15 cellular contexts compared by ENCODE assay signal in genomic region chr19:37988758-37989635, GRCh38.
DNase-seq lines count a peak whose midpoint lies in the region; ATAC-seq and TF ChIP-seq lines count a peak whose summit lies in the region.
"Had no signal": no experiment of that assay in that cellular context is flagged by ENCODE, and none has a peak within 500 bp of the region (broad histone marks: within the 10 kb centered on the region; RNA-seq: fewer than 3 reads in every experiment).

No MANE protein-coding gene starts in this region.

- H3K56ac ChIP-seq in mesendoderm (ENCODE audit: low read length): peak overlapping the region; percentile 51

- no peak for ATAC-seq in CD4-positive, CD25-positive, alpha-beta regulatory T cell (ENCODE audit: low read depth in 2 of 2)
- ATAC-seq in GM18868 (IDR thresholded peaks at IDR 0.05; ENCODE audit: unreplicated experiment): no peak

- no peak overlapping the region for H3K4me3 ChIP-seq in CD4-positive, CD25-positive, alpha-beta regulatory T cell (ENCODE audit: low read depth, low read length)
- H3K4me3 ChIP-seq in Karpas-422 (ENCODE audit: low read length) (no peak overlapping the region), brain microvascular endothelial cell (ENCODE audit: low read depth, low read length) (no peak overlapping the region), mesendoderm (ENCODE audit: low read length) (no peak overlapping the region)
- H3K4me3 ChIP-seq: adrenal gland, uterus had no signal

- H3K9me3 ChIP-seq in CD4-positive, CD25-positive, alpha-beta regulatory T cell (ENCODE audit: control insufficient read depth in 2 of 2, low read length in 2 of 2): no peaks in the 10 kb centered on the region
- H3K9me3 ChIP-seq in Karpas-422 (ENCODE audit: low read length): no peaks in the 10 kb centered on the region
- H3K9me3 ChIP-seq: adrenal gland, uterus had no signal

- no peak overlapping the region for H3K4me3 Mint-ChIP-seq in CD4-positive, CD25-positive, alpha-beta regulatory T cell

- H2BK5ac ChIP-seq in mesendoderm (ENCODE audit: low read length): no peak overlapping the region

- peak overlapping the region in 2 of 3 donors; percentile 39 to 85 for H3K27ac Mint-ChIP-seq in CD4-positive, CD25-positive, alpha-beta regulatory T cell

- H3K9me2 ChIP-seq in Karpas-422 (replicated peaks; ENCODE audit: insufficient read depth, low read length): no peaks in the 10 kb centered on the region

- H3K4me1 ChIP-seq in CD4-positive, CD25-positive, alpha-beta regulatory T cell (ENCODE audit: control insufficient read depth, insufficient read depth, low read length, poor library complexity, severe bottlenecking): no peaks in the 10 kb centered on the region
- H3K4me1 ChIP-seq in Karpas-422 (ENCODE audit: low read length) (peaks cover 43% of the 10 kb centered on the region), mesendoderm (ENCODE audit: control insufficient read depth, low read depth, low read length) (peaks cover 6% of the 10 kb centered on the region)
- H3K4me1 ChIP-seq: adrenal gland, uterus had no signal

- H3K79me2 ChIP-seq in Karpas-422 (ENCODE audit: low read length): peaks cover 99% of the 10 kb centered on the region
- H3K79me2 ChIP-seq in mesendoderm (ENCODE audit: control insufficient read depth, insufficient read depth, low read length): no peaks in the 10 kb centered on the region

- no peak overlapping the region for H2AFZ ChIP-seq in Karpas-422 (ENCODE audit: low read length)

- no peaks in the 10 kb centered on the region for H3K27me3 ChIP-seq in CD4-positive, CD25-positive, alpha-beta regulatory T cell (ENCODE audit: control insufficient read depth, insufficient read depth, low read length)
- H3K27me3 ChIP-seq in Karpas-422 (ENCODE audit: low read length) (no peaks in the 10 kb centered on the region), brain microvascular endothelial cell (replicated peaks) (no peaks in the 10 kb centered on the region), mesendoderm (ENCODE audit: insufficient read depth, low read length, poor library complexity) (no peaks in the 10 kb centered on the region)
- H3K27me3 ChIP-seq: adrenal gland, uterus had no signal

- H3K18ac ChIP-seq in mesendoderm (ENCODE audit: low read length): no peak overlapping the region

- no peak overlapping the region for H2BK120ac ChIP-seq in mesendoderm (ENCODE audit: low read depth, low read length)

- no peak overlapping the region for H3K4me2 ChIP-seq in Karpas-422 (ENCODE audit: low read depth, low read length, poor library complexity, severe bottlenecking)
- H3K4me2 ChIP-seq in mesendoderm (ENCODE audit: low read length): no peak overlapping the region

- peaks cover 0 to 32% (median 10%) of the 10 kb centered on the region in 4 donors for H3K4me1 Mint-ChIP-seq in CD4-positive, CD25-positive, alpha-beta regulatory T cell

- no peak overlapping the region for H2BK15ac ChIP-seq in mesendoderm (replicated peaks; ENCODE audit: low read depth)

- peaks cover 2% of the 10 kb centered on the region for H3K79me1 ChIP-seq in mesendoderm (ENCODE audit: low read length)

- whole genome bisulfite sequencing in mesendoderm (ENCODE audit: extremely low coverage, insufficient coverage, low lambda C conversion rate): no CpG with 5 or more reads among the region's 13 CpGs

- 0 out of 2 replicates have a peak, but pooled peaks cover 5% of the 10 kb centered on the region for H4K20me1 ChIP-seq in Karpas-422 (ENCODE audit: insufficient read depth, low read depth, low read length)

- no peaks in the 10 kb centered on the region for H3K27me3 Mint-ChIP-seq in CD4-positive, CD25-positive, alpha-beta regulatory T cell

- DNase-seq in CD4-positive, CD25-positive, alpha-beta regulatory T cell: no peak
- DNase-seq in Karpas-422 (no peak), brain microvascular endothelial cell (peak; percentile 35), mesendoderm (peak; percentile 45), NCI-H1694 (lab: John Stamatoyannopoulos, UW) (no peak), NCI-H345 (lab: John Stamatoyannopoulos, UW) (no peak)
- no peak for DNase-seq in activated effector memory CD4-positive, alpha-beta T cell treated with anti-CD3 and anti-CD28 coated beads, Interleukin-2, amount 50 U/mL, for 16 hours
- DNase-seq: adrenal gland; effector CD8-positive, alpha-beta T cell; GF-D8; NCI-H1105 treated with DMSO at 0.1 percent for 48 hours; NCI-H82; SW 1271; uterus had no signal

- no peak overlapping the region for H3K4ac ChIP-seq in mesendoderm (ENCODE audit: low read depth, low read length)

- H3K23ac ChIP-seq in mesendoderm (ENCODE audit: low read length): no peak overlapping the region

- no peak overlapping the region for H4K8ac ChIP-seq in mesendoderm (ENCODE audit: low read depth, low read length)

- no peak overlapping the region for H3K27ac ChIP-seq in CD4-positive, CD25-positive, alpha-beta regulatory T cell (ENCODE audit: insufficient read depth, low read length, poor library complexity, severe bottlenecking)
- 0 out of 2 replicates have a peak overlapping the region, but pooled peaks have one; percentile 16 for H3K27ac ChIP-seq in Karpas-422 (ENCODE audit: low read length)
- peak overlapping the region; percentile 15 for H3K27ac ChIP-seq in brain microvascular endothelial cell
- no peak overlapping the region for H3K27ac ChIP-seq in mesendoderm (ENCODE audit: low read depth, low read length)
- H3K27ac ChIP-seq: adrenal gland, uterus had no signal

- H3K9me3 Mint-ChIP-seq in CD4-positive, CD25-positive, alpha-beta regulatory T cell: no peaks in the 10 kb centered on the region

- no peaks in the 10 kb centered on the region for H3K36me3 ChIP-seq in CD4-positive, CD25-positive, alpha-beta regulatory T cell (ENCODE audit: control insufficient read depth, insufficient read depth, low read length)
- no peaks in the 10 kb centered on the region for H3K36me3 ChIP-seq in Karpas-422 (ENCODE audit: insufficient read depth, low read length)
- H3K36me3 ChIP-seq in brain microvascular endothelial cell (replicated peaks): no peaks in the 10 kb centered on the region
- no peaks in the 10 kb centered on the region for H3K36me3 ChIP-seq in mesendoderm (ENCODE audit: control insufficient read depth, insufficient read depth, low read length)
- H3K36me3 ChIP-seq: adrenal gland, uterus had no signal

- no peak overlapping the region for H4K5ac ChIP-seq in mesendoderm (ENCODE audit: low read length)

- TF ChIP-seq CTCF in brain microvascular endothelial cell (IDR thresholded peaks at IDR 0.05; ENCODE audit: low read depth, low read length, missing control alignments): no peak

- no peaks in the 10 kb centered on the region for H3K36me3 Mint-ChIP-seq in CD4-positive, CD25-positive, alpha-beta regulatory T cell

- no peak overlapping the region for H2AK5ac ChIP-seq in mesendoderm (ENCODE audit: low read length)

- H3K9ac ChIP-seq in Karpas-422 (ENCODE audit: low read length): no peak overlapping the region
- peak overlapping the region; percentile 2 for H3K9ac ChIP-seq in mesendoderm (ENCODE audit: low read length)

- in situ Hi-C loops in brain microvascular endothelial cell (cut with HindIII; ENCODE audit: low pct_ligation_motif_present, low sequenced_read_pairs): no loop called here

Comparison
In these comparisons a context has a peak if more than half of its experiments do, and no peak if none do; other contexts are left out.
1. DNase-seq: peak in brain microvascular endothelial cell (single experiment) and mesendoderm (single experiment); none in CD4-positive, CD25-positive, alpha-beta regulatory T cell (0 of 3), Karpas-422 (single experiment), NCI-H1694 (single experiment), activated effector memory CD4-positive, alpha-beta T cell treated with anti-CD3 and anti-CD28 coated beads, Interleukin-2, amount 50 U/mL, for 16 hours (single experiment) and NCI-H345 (single experiment).
2. H3K27ac ChIP-seq: peak in Karpas-422 (single experiment) and brain microvascular endothelial cell (single experiment); none in CD4-positive, CD25-positive, alpha-beta regulatory T cell (single experiment) and mesendoderm (single experiment).